Comparison of ENCODE assay signal across 21 cellular contexts in the genomic region with DNA sequence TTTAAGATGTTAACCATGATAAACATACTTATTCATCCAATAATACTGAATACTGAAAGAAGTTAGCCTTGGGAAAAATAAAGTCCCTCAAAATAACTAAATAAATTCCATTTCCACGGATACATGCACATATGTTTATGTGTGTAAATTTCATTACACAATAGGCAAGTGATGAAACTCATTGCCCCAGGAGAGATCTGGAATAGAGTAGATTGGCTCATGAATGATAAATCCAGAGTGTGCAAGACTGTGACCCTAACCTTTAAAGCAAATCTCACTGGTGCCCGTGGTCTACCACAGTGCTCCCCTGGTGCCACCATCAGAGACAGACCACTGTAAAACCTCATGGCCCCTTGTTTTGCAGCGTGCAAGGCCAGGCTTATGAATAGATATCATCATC.
DNase-seq lines count a peak whose midpoint lies in the region; ATAC-seq and TF ChIP-seq lines count a peak whose summit lies in the region.
"Had no signal": no experiment of that assay in that cellular context is flagged by ENCODE, and none has a peak within 500 bp of the region (broad histone marks: within the 10 kb centered on the region; RNA-seq: fewer than 3 reads in every experiment).

No MANE protein-coding gene starts in this region.

- no peaks in the 10 kb centered on the region for H3K79me2 ChIP-seq in SK-N-SH (ENCODE audit: insufficient read depth)

- no peak for TF ChIP-seq POLR2A in prostate gland (IDR thresholded peaks at IDR 0.05)
- no peak for TF ChIP-seq POLR2A in transverse colon (IDR thresholded peaks at IDR 0.05)

- H3K4me1 ChIP-seq in SK-N-SH (ENCODE audit: control insufficient read depth in 1 of 2, insufficient read depth in 2 of 2, low read depth in 1 of 2, low read length in 1 of 2) (peaks cover 0 to 55% of the 10 kb centered on the region in 2 experiments; a peak in 2 of 4 replicates), prostate gland (replicated peaks) (no peaks in the 10 kb centered on the region), transverse colon (no peaks in the 10 kb centered on the region)
- H3K4me1 ChIP-seq: ascending aorta, Caco-2 had no signal

- intact Hi-C loops in sciatic nerve (cut with DNase I) (no loop called here), prostate gland (cut with DNase I) (no loop called here), transverse colon (cut with DNase I; ENCODE audit: low total_unique reads) (no loop called here)

- H3K27ac ChIP-seq in SK-N-SH (ENCODE audit: low read depth in 2 of 2, low read length in 1 of 2), result peak overlapping the region in 1 of 2 experiments; percentile 98; a peak in 2 of 4 replicates
- H3K27ac ChIP-seq in prostate gland, result no peak overlapping the region
- no peak overlapping the region for H3K27ac ChIP-seq in transverse colon
- H3K27ac ChIP-seq: ascending aorta, PC-9 had no signal

- peak; percentile 0 for DNase-seq in GM04503 (ENCODE audit: low read depth)
- DNase-seq in SK-N-SH, result peak; percentile 52
- peak; percentile 70 for DNase-seq in fibroblast of mammary gland (ENCODE audit: low read depth)
- no peak for DNase-seq in sciatic nerve (ENCODE audit: low spot score)
- DNase-seq in prostate gland (ENCODE audit: low spot score), result no peak
- no peak for DNase-seq in transverse colon
- no peak for DNase-seq in NCI-H2107 (lab: John Stamatoyannopoulos, UW)
- DNase-seq: activated CD8-positive, alpha-beta T cell treated with anti-CD3 and anti-CD28 coated beads for 36 hours; C1 segment of cervical spinal cord; Caco-2; DMS53; PC-9; right cardiac atrium; stimulated activated CD4-positive, alpha-beta T cell treated with anti-CD3 and anti-CD28 coated beads, Interleukin-12 subunit alpha, Interleukin-12 subunit beta, amount 100 ng/mL, for 4 hours; stimulated activated CD4-positive, alpha-beta T cell treated with anti-CD3 and anti-CD28 coated beads, Interleukin-2, amount 100 ng/mL, for 48 hours; substantia nigra had no signal

- POLR2A ChIA-PET in SK-N-SH (lab: Yijun Ruan, JAX), result no interaction called here

- H3K9me3 ChIP-seq in SK-N-SH (no peaks in the 10 kb centered on the region), prostate gland (no peaks in the 10 kb centered on the region), transverse colon (no peaks in the 10 kb centered on the region)
- H3K9me3 ChIP-seq: ascending aorta, Caco-2 had no signal

- 58% methylated on average over 3 of the region's 3 CpGs for WGBS in SK-N-SH (ENCODE audit: low lambda C conversion rate)
- 84% methylated on average over 3 of the region's 3 CpGs for WGBS in prostate gland
- 75 to 88% methylated on average over 1 to 3 of the region's 3 CpGs for WGBS in transverse colon (ENCODE audit: low coverage in 1 of 2), 2 donors

- peak; percentile 72 for ATAC-seq in sciatic nerve
- ATAC-seq: activated CD8-positive, alpha-beta T cell treated with anti-CD3 and anti-CD28 coated beads for 36 hours; activated T-helper 17 cell treated with anti-CD3 and anti-CD28 coated beads, Interleukin-2, amount 50 U/mL, for 72 hours; HepG2; left lobe of liver; right cardiac atrium; Right ventricle myocardium inferior had no signal

- H2AFZ ChIP-seq in SK-N-SH (ENCODE audit: low read depth), result no peak overlapping the region
- H2AFZ ChIP-seq: PC-9 had no signal

- CTCF ChIA-PET in SK-N-SH (lab: Yijun Ruan, JAX), result no interaction called here

- H3K27me3 ChIP-seq in SK-N-SH (ENCODE audit: insufficient read depth) (no peaks in the 10 kb centered on the region), prostate gland (replicated peaks; ENCODE audit: insufficient read depth) (no peaks in the 10 kb centered on the region), transverse colon (no peaks in the 10 kb centered on the region)
- H3K27me3 ChIP-seq: ascending aorta had no signal

- no peaks in the 10 kb centered on the region for H3K9me2 ChIP-seq in SK-N-SH

- in situ Hi-C loops in transverse colon (cut with MboI; ENCODE audit: low pct_ligation_motif_present in 1 of 4, low pct_unique_long_range_greater_than_20kb in 1 of 4, low sequenced_read_pairs in 3 of 4), result no loop called here

- peaks cover 7% of the 10 kb centered on the region for H3F3A ChIP-seq in SK-N-SH (replicated peaks; ENCODE audit: insufficient read depth)

- no peak overlapping the region for H3K4me2 ChIP-seq in SK-N-SH
- H3K4me2 ChIP-seq: PC-9 had no signal

- H4K20me1 ChIP-seq in SK-N-SH (ENCODE audit: insufficient read depth), result no peaks in the 10 kb centered on the region

- TF ChIP-seq CTCF in SK-N-SH (IDR thresholded peaks at IDR 0.05) (no peak), fibroblast of mammary gland (conservative IDR thresholded peaks at IDR 0.05; ENCODE audit: control insufficient read depth, insufficient read depth, low read depth, low read length) (no peak), prostate gland (IDR thresholded peaks at IDR 0.05) (no peak), transverse colon (IDR thresholded peaks at IDR 0.05) (no peak)

- peak in 1 of 2 experiments; percentile 73; a peak in 1 of 4 replicates for TF ChIP-seq EP300 in SK-N-SH (IDR thresholded peaks at IDR 0.05; ENCODE audit: borderline replicate concordance in 1 of 2, low read depth in 1 of 2, low read length in 1 of 2)
- no peak for TF ChIP-seq EP300 in transverse colon (IDR thresholded peaks at IDR 0.05; ENCODE audit: low read depth)

- H3K36me3 ChIP-seq in SK-N-SH (replicated peaks in 1 of 2; ENCODE audit: control insufficient read depth in 1 of 2, insufficient read depth in 2 of 2, low read length in 1 of 2) (peaks cover 4 to 8% of the 10 kb centered on the region in 2 experiments), prostate gland (no peaks in the 10 kb centered on the region), transverse colon (peaks cover 0 to 3% (median 0%) of the 10 kb centered on the region in 4 donors)

- TF ChIP-seq RAD21 in SK-N-SH (IDR thresholded peaks at IDR 0.05; ENCODE audit: low read length), result no peak

- no peak overlapping the region for H3K9ac ChIP-seq in SK-N-SH

- H3K4me3 ChIP-seq in SK-N-SH (ENCODE audit: low read depth in 2 of 2, low read length in 1 of 2) (no peak overlapping the region), fibroblast of mammary gland (ENCODE audit: control insufficient read depth, low read depth, low read length) (no peak overlapping the region), prostate gland (no peak overlapping the region), transverse colon (no peak overlapping the region)
- H3K4me3 ChIP-seq: ascending aorta, PC-9 had no signal

TF ChIP-seq in SK-N-SH, 30 proteins besides CTCF, POLR2A, EP300 and RAD21:
- TF ChIP-seq RCOR1 (IDR thresholded peaks at IDR 0.05; ENCODE audit: low read length), result 0 out of 2 replicates have a peak, but pooled peaks have one; percentile 57
- peak; percentile 46 for TF ChIP-seq CHD2 (IDR thresholded peaks at IDR 0.05; ENCODE audit: low read length, partially characterized antibody)
- no peak for TF ChIP-seq POLR2AphosphoS5 (IDR thresholded peaks at IDR 0.05; ENCODE audit: low read depth, low read length)

Comparison
In these comparisons a context has a peak if more than half of its experiments do, and no peak if none do; other contexts are left out.
1. DNase-seq: peak in GM04503 (single experiment), SK-N-SH (single experiment) and fibroblast of mammary gland (single experiment); none in sciatic nerve (single experiment), prostate gland (single experiment), transverse colon (single experiment) and NCI-H2107 (single experiment).